In genomic region chr17:77606146-77606864, GRCh38 we compare ENCODE assay signal across 1 cellular context.
TF ChIP-seq lines count a peak whose summit lies in the region.

No MANE protein-coding gene starts in this region.

TF ChIP-seq in SK-N-SH, 30 proteins besides CTCF, POLR2A, EP300 and RAD21 (continued from another document):
- no peak for TF ChIP-seq IRF3 (IDR thresholded peaks at IDR 0.05; ENCODE audit: low read depth, low read length)
- TF ChIP-seq TCF12 (IDR thresholded peaks at IDR 0.05): no peak
- no peak for TF ChIP-seq EZH2phosphoT487 (IDR thresholded peaks at IDR 0.05; ENCODE audit: borderline replicate concordance, low read depth)
- TF ChIP-seq SIN3A (IDR thresholded peaks at IDR 0.05; ENCODE audit: borderline replicate concordance, low read depth, low read length): no peak
- no peak for TF ChIP-seq NRF1 (IDR thresholded peaks at IDR 0.05; ENCODE audit: low read depth, low read length)
- no peak for TF ChIP-seq GABPA (IDR thresholded peaks at IDR 0.05; ENCODE audit: low read depth)
- TF ChIP-seq JUND (IDR thresholded peaks at IDR 0.05): no peak
- TF ChIP-seq RXRA (IDR thresholded peaks at IDR 0.05; ENCODE audit: borderline replicate concordance, low read depth): no peak
- no peak for TF ChIP-seq FOXJ3 (CRISPR knock-in tag; IDR thresholded peaks at IDR 0.05)
- no peak for TF ChIP-seq POLR2AphosphoS5 (IDR thresholded peaks at IDR 0.05; ENCODE audit: low read depth, low read length)
- TF ChIP-seq USF2 (IDR thresholded peaks at IDR 0.05; ENCODE audit: borderline replicate concordance, low read depth, low read length): no peak
TF ChIP-seq in SK-N-SH: peak in this region for 0.
